8 cellular contexts compared by ENCODE assay signal in genomic region chr6:28081486-28081751, GRCh38. TPM values are rescaled to one million over a fixed set of nuclear protein-coding genes. Genes with fewer than 3 reads are reported as not detected.
DNase-seq lines count a peak whose midpoint lies in the region; ATAC-seq lines count a peak whose summit lies in the region.

No MANE protein-coding gene starts in this region.

- peaks cover 4% of the 10 kb centered on the region for H3K9me3 Mint-ChIP-seq in activated naive CD8-positive, alpha-beta T cell (ENCODE audit: low read depth)

- ATAC-seq in GM21515 (IDR thresholded peaks at IDR 0.05; ENCODE audit: unreplicated experiment) (peak; percentile 54), left lobe of liver (no peak)

- no peaks in the 10 kb centered on the region for H3K36me3 ChIP-seq in iPS-15b (ENCODE audit: control insufficient read depth, insufficient read depth, low read length)

- H3K27ac Mint-ChIP-seq in activated naive CD8-positive, alpha-beta T cell: peak overlapping the region; percentile 97

- H3K9me3 ChIP-seq in iPS-15b (ENCODE audit: control insufficient read depth, insufficient read depth, low read length): no peaks in the 10 kb centered on the region

- peaks cover 25% of the 10 kb centered on the region for H3K36me3 Mint-ChIP-seq in activated naive CD8-positive, alpha-beta T cell

- peak overlapping the region; percentile 66 for H3K9ac ChIP-seq in iPS-15b (ENCODE audit: low read depth, low read length)

- peak overlapping the region; percentile 72 for H3K4me3 ChIP-seq in Jurkat, Clone E6-1 (ENCODE audit: low read length)
- H3K4me3 ChIP-seq in iPS-15b (ENCODE audit: low read depth, low read length): peak overlapping the region; percentile 99

- peak overlapping the region; percentile 99 for H3K4me3 Mint-ChIP-seq in activated naive CD8-positive, alpha-beta T cell

- H3K4me1 ChIP-seq in iPS-15b (ENCODE audit: control insufficient read depth, insufficient read depth, low read length): no peaks in the 10 kb centered on the region

- H3K27me3 ChIP-seq in iPS-15b (ENCODE audit: control insufficient read depth, insufficient read depth, low read length): no peaks in the 10 kb centered on the region

- H3K4me1 Mint-ChIP-seq in activated naive CD8-positive, alpha-beta T cell (ENCODE audit: low read depth): peaks cover 35% of the 10 kb centered on the region

- H3K27me3 Mint-ChIP-seq in activated naive CD8-positive, alpha-beta T cell: no peaks in the 10 kb centered on the region

- peak; percentile 19 for DNase-seq in GF-D8 (lab: John Stamatoyannopoulos, UW)
- peak; percentile 67 for DNase-seq in Jurkat, Clone E6-1 (ENCODE audit: low read depth, low spot score)
- peak; percentile 24 for DNase-seq in stimulated activated naive CD4-positive, alpha-beta T cell treated with Interleukin-2 at 50 U/mL for 16 hours (lab: John Stamatoyannopoulos, UW)
- no peak for DNase-seq in NCI-H2171 (lab: John Stamatoyannopoulos, UW)
- no peak for DNase-seq in left lobe of liver (ENCODE audit: low spot score)

RNA-seq across cellular contexts. Expression of gene ZNF165, which starts 1.1 kb away (rescaled TPM):
- polyA plus RNA-seq in Jurkat, Clone E6-1 (2012; ENCODE audit: insufficient read depth, insufficient read length): not detected
- 0.53 TPM for total RNA-seq in left lobe of liver

RNA-seq across cellular contexts. Expression of gene ZSCAN16, which starts 43.0 kb away (rescaled TPM):
- not detected for polyA plus RNA-seq in Jurkat, Clone E6-1 (2012; ENCODE audit: insufficient read depth, insufficient read length)
- 1.7 TPM for total RNA-seq in left lobe of liver

Comparison
In these comparisons a context has a peak if more than half of its experiments do, and no peak if none do; other contexts are left out.
1. DNase-seq: peak in GF-D8 (single experiment), Jurkat, Clone E6-1 (single experiment) and stimulated activated naive CD4-positive, alpha-beta T cell treated with Interleukin-2 at 50 U/mL for 16 hours (single experiment); none in NCI-H2171 (single experiment) and left lobe of liver (single experiment).